Comparison of ENCODE assay signal across 33 cellular contexts in genomic region chr7:12609556-12609955, GRCh38. TPM values are rescaled to one million over a fixed set of nuclear protein-coding genes. Genes with fewer than 3 reads are reported as not detected.
"Had no signal": no experiment of that assay in that cellular context is flagged by ENCODE, and none has a peak within 500 bp of the region (broad histone marks: within the 10 kb centered on the region; RNA-seq: fewer than 3 reads in every experiment).

No MANE protein-coding gene starts in this region.

- ATAC-seq: activated naive CD4-positive, alpha-beta T cell treated with anti-CD3 and anti-CD28 coated beads, Interleukin-2, amount 50 U/mL, for 72 hours; activated T-cell treated with anti-CD3 and anti-CD28 coated beads, Interleukin-2, amount 50 U/mL, for 4 hours; Panc1 had no signal

- H3K27ac ChIP-seq: VCaP had no signal

- DNase-seq: activated B cell treated with CpG ODN at 0.5 μM for 24 hours; activated CD4-positive, alpha-beta memory T cell treated with anti-CD3 and anti-CD28 coated beads for 36 hours; activated CD4-positive, alpha-beta T cell treated with anti-CD3 and anti-CD28 coated beads for 4 hours; activated CD4-positive, alpha-beta T cell treated with anti-CD3 and anti-CD28 coated beads, Interleukin-2, amount 50 U/mL, for 1 hour; activated CD4-positive, CD25-positive, alpha-beta regulatory T cell treated with anti-CD3 and anti-CD28 coated beads, Interleukin-2, amount 50 U/mL, for 72 hours; activated CD8-positive, alpha-beta memory T cell treated with anti-CD3 and anti-CD28 coated beads, Interleukin-2, amount 50 U/mL, for 4 hours; activated gamma-delta T cell treated with Interleukin-2 at 50 U/mL for 16 hours; activated naive CD4-positive, alpha-beta T cell treated with anti-CD3 and anti-CD28 coated beads for 36 hours; activated T-cell treated with anti-CD3 and anti-CD28 coated beads for 4 hours; activated T-cell treated with anti-CD3 and anti-CD28 coated beads, Interleukin-2, amount 50 U/mL, for 4 hours; anterior cingulate cortex; caudate nucleus; cerebellar nuclear complex; NCI-H1105 treated with DMSO at 0.1 percent for 48 hours; NCI-H1436; NCI-H1694; NCI-H1930; NCI-H2081 treated with DMSO at 0.1 percent for 48 hours; NCI-H226; NCI-H446 treated with DMSO at 0.1 percent for 48 hours; NCI-H524; NCI-H69; OCI-M1; SHP77 treated with DMSO at 0.1 percent for 48 hours; SW 1271; T-helper 1 cell; T-helper 2 cell; T-helper 9 cell had no signal

RNA-seq across cellular contexts. Expression of gene SCIN, which starts 39.0 kb away (rescaled TPM):
- total RNA-seq: activated B cell treated with CpG ODN at 0.5 μM for 24 hours; activated T-helper 1 cell treated with anti-CD3 and anti-CD28 coated beads, Interleukin-12 subunit alpha, Interleukin-12 subunit beta, Interleukin-2, Interleukin-4 antibody, amounts not matched to agents 30 ng/mL and 10 ng/mL and 1 ng/mL, durations not matched to agents 14 hours and 24 hours and 36 hours; RPMI7951 had no signal
